7 cellular contexts compared by ENCODE assay signal in the genomic region with DNA sequence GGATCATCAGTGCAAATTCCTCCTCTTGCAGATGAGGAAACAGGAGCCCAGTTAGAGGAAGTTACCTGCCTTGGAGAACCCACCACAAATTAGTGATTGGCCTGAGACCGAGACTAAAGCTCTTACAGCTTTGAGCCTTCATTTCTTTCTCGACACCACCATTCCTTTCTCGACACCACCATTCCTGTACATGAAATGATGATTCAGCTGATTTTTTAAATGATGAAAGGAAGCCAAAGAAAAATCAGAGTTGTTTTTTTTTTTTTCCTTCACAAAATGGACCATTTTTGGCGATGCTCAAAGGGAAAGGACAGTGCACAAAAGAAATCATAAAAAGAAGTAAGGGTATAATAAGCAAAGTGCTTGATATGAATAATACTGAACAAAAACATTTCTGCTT.
"Had no signal": no experiment of that assay in that cellular context is flagged by ENCODE, and none has a peak within 500 bp of the region (broad histone marks: within the 10 kb centered on the region; RNA-seq: fewer than 3 reads in every experiment).

No MANE protein-coding gene starts in this region.

- DNase-seq: GDM1, GF-D8 had no signal

- H3K4me3 ChIP-seq: GM12878 had no signal

- FAIRE-seq: GM12878, GM12891, GM12892, GM18507, GM19239 had no signal

- ATAC-seq: GM12878 had no signal
